Comparison of ENCODE assay signal across 9 cellular contexts in genomic region chr19:48624791-48625723, GRCh38. TPM values are rescaled to one million over a fixed set of nuclear protein-coding genes. Genes with fewer than 3 reads are reported as not detected.
DNase-seq lines count a peak whose midpoint lies in the region; ATAC-seq, FAIRE-seq and TF ChIP-seq lines count a peak whose summit lies in the region.
"Had no signal": no experiment of that assay in that cellular context is flagged by ENCODE, and none has a peak within 500 bp of the region (broad histone marks: within the 10 kb centered on the region; RNA-seq: fewer than 3 reads in every experiment).

No MANE protein-coding gene starts in this region.

- peak overlapping the region; percentile 29; the same call in 1 of the 3 replicates for H3K4me3 ChIP-seq in A549
- H3K4me3 ChIP-seq in mucosa of rectum (ENCODE audit: low read length in 2 of 2): peak overlapping the region; percentile 69 to 77

- ATAC-seq in A549 (no peak), HG03175 (IDR thresholded peaks at IDR 0.05; ENCODE audit: unreplicated experiment) (no peak)

- H3K4me1 ChIP-seq in A549 (peaks cover 24% of the 10 kb centered on the region), mucosa of rectum (ENCODE audit: control insufficient read depth in 2 of 2, insufficient read depth in 2 of 2, low read length in 2 of 2) (peaks cover 34 to 54% of the 10 kb centered on the region in 2 donors)

- no peak overlapping the region for H3K27ac Mint-ChIP-seq in MCF 10A (ENCODE audit: low read depth, unreplicated experiment)

- H3K9ac ChIP-seq in mucosa of rectum (ENCODE audit: low read depth in 1 of 2, low read length in 2 of 2): peak overlapping the region; percentile 79

- peaks cover 27% of the 10 kb centered on the region for H3K4me1 Mint-ChIP-seq in MCF 10A (ENCODE audit: insufficient read depth, unreplicated experiment)

- BruUV-seq in MCF 10A (replicated peaks; lab: Mats Ljungman, UMichigan): no TSS peak

- no peaks in the 10 kb centered on the region for H3K27me3 Mint-ChIP-seq in MCF 10A (ENCODE audit: insufficient read depth, unreplicated experiment)

- CTCF ChIA-PET in A549 (lab: Yijun Ruan, JAX) (interaction anchor here (0.6 kb wide), 1 partner anchor 846 kb away, joined by 3 read pairs; no protein-coding TSS in a partner anchor), MCF 10A (lab: Yijun Ruan, JAX) (no interaction called here)

- TF ChIP-seq POLR2A in A549 (IDR thresholded peaks at IDR 0.05; ENCODE audit: low read length): no peak

- no peaks in the 10 kb centered on the region for H3K9me3 Mint-ChIP-seq in MCF 10A (ENCODE audit: unreplicated experiment)

- TF ChIP-seq CTCF in A549 (IDR thresholded peaks at IDR 0.05): no peak
- no peak for TF ChIP-seq CTCF in MCF 10A (IDR thresholded peaks at IDR 0.05; ENCODE audit: unreplicated experiment)

- H3K36me3 ChIP-seq in mucosa of rectum (ENCODE audit: control insufficient read depth in 2 of 2, insufficient read depth in 2 of 2, low read length in 2 of 2): peaks cover 2% of the 10 kb centered on the region in 2 donors

- no peaks in the 10 kb centered on the region for H3K27me3 ChIP-seq in mucosa of rectum (ENCODE audit: control insufficient read depth in 2 of 2, insufficient read depth in 2 of 2, low read length in 2 of 2)

- intact Hi-C loops in MCF 10A (cut with micrococcal nuclease): no loop called here

- no peaks in the 10 kb centered on the region for H3K9me3 ChIP-seq in A549
- H3K9me3 ChIP-seq in mucosa of rectum (ENCODE audit: control insufficient read depth in 2 of 2, low read length in 2 of 2): no peaks in the 10 kb centered on the region

- H3K36me3 Mint-ChIP-seq in MCF 10A (ENCODE audit: insufficient read depth, unreplicated experiment): peaks cover 27% of the 10 kb centered on the region

- 76% methylated on average over 22 of the region's 24 CpGs for WGBS in A549 (ENCODE audit: missing lambda C conversion rate)

- peak overlapping the region; percentile 71 for H3K4me3 Mint-ChIP-seq in MCF 10A (ENCODE audit: unreplicated experiment)

- H3K4me2 ChIP-seq in A549: peak overlapping the region; percentile 72

- POLR2A ChIA-PET in A549 (lab: Yijun Ruan, JAX) (no interaction called here), MCF 10A (lab: Yijun Ruan, JAX) (interaction anchor here (0.6 kb wide), 1 partner anchor 9 kb away, joined by 3 read pairs; no protein-coding TSS in a partner anchor)

- peak overlapping the region in 1 of 2 experiments; percentile 73; a peak in 3 of 6 replicates for H3K27ac ChIP-seq in A549
- H3K27ac ChIP-seq in mucosa of rectum (ENCODE audit: low read depth in 2 of 2, low read length in 2 of 2): peak overlapping the region; percentile 86 to 89

- TF ChIP-seq EP300 in A549 (IDR thresholded peaks at IDR 0.05): no peak

- FAIRE-seq in A549 (lab: Jason Lieb, UNC): no peak

- no peak for TF ChIP-seq RAD21 in A549 (conservative IDR thresholded peaks at IDR 0.05 in 1 of 2, IDR thresholded peaks at IDR 0.05 in 1 of 2)

- DNase-seq in A549 (ENCODE audit: low read depth in 1 of 2, low spot score in 1 of 2) (no peak), HT-29 (ENCODE audit: low spot score) (peak; percentile 80), MCF 10A (ENCODE audit: unreplicated experiment) (no peak), inferior parietal cortex (ENCODE audit: extremely low spot score) (no peak), activated gamma-delta T cell treated with Interleukin-2 at 50 U/mL for 16 hours (no peak), retina (no peak)

TF ChIP-seq in A549, 52 proteins besides CTCF, POLR2A, EP300 and RAD21:
- no peak for TF ChIP-seq ELK1 (IDR thresholded peaks at IDR 0.05; ENCODE audit: low read depth, low read length)
- no peak for TF ChIP-seq USF2 (IDR thresholded peaks at IDR 0.05)
- no peak for TF ChIP-seq FOXS1 (CRISPR knock-in tag; IDR thresholded peaks at IDR 0.05)

RNA-seq across cellular contexts. Expression of gene SPHK2, which starts 5.8 kb away (rescaled TPM):
- polyA plus RNA-seq in A549 (2011; rRNA removed): 5.5 and 6.1 TPM in 2 replicates
- polyA plus RNA-seq in A549 (2012; cell fraction: cytosol; rRNA removed): 13.7 and 18.6 TPM in 2 replicates
- polyA plus RNA-seq in A549 (2012; cell fraction: nucleus; rRNA removed): 37.8 and 64.1 TPM in 2 replicates
- 14.7 to 18.3 TPM (median 17.1 TPM) in 3 replicates for polyA plus RNA-seq in A549 (2017; fragmentation: RNase III; extraction: RNeasy Plus Mini Kit Qiagen cat#74134 plus additional on column Dnase treatment)
- polyA minus RNA-seq in A549 (2011; rRNA and poly(A)+ RNA removed): 8.5 and 10.8 TPM in 2 replicates
- 114 and 115 TPM in 2 replicates for total RNA-seq in HT-29 (2014; rRNA removed; shearing (Covaris generic))
- total RNA-seq in MCF 10A (2022): 16.3 and 18.2 TPM in 2 replicates

RNA-seq across cellular contexts. Expression of gene RPL18, which starts 6.1 kb away (rescaled TPM):
- polyA plus RNA-seq in A549 (2011; rRNA removed) (1,390 and 1,780 TPM in 2 replicates), A549 (2017; fragmentation: RNase III; extraction: RNeasy Plus Mini Kit Qiagen cat#74134 plus additional on column Dnase treatment) (2,568 to 2,696 TPM (median 2,647 TPM) in 3 replicates)
- polyA plus RNA-seq in A549 (2012; cell fraction: cytosol; rRNA removed): 2,689 and 2,957 TPM in 2 replicates
- 2,348 and 2,474 TPM in 2 replicates for polyA plus RNA-seq in A549 (2012; cell fraction: nucleus; rRNA removed)
- polyA minus RNA-seq in A549 (2011; rRNA and poly(A)+ RNA removed): 793 and 1,174 TPM in 2 replicates
- 6,271 and 6,382 TPM in 2 replicates for total RNA-seq in HT-29 (2014; rRNA removed; shearing (Covaris generic))
- 1,536 and 1,736 TPM in 2 replicates for total RNA-seq in MCF 10A (2022)

RNA-seq across cellular contexts. Expression of gene FAM83E, which starts 10.2 kb away (rescaled TPM):
- polyA plus RNA-seq in A549 (2011; rRNA removed) (0.16 and 0.45 TPM in 2 replicates), A549 (2017; fragmentation: RNase III; extraction: RNeasy Plus Mini Kit Qiagen cat#74134 plus additional on column Dnase treatment) (0.24 to 0.45 TPM (median 0.41 TPM) in 3 replicates)
- polyA plus RNA-seq in A549 (2012; cell fraction: cytosol; rRNA removed): 0.13 and 0.25 TPM in 2 replicates
- 0.29 and 0.73 TPM in 2 replicates for polyA plus RNA-seq in A549 (2012; cell fraction: nucleus; rRNA removed)
- 0.45 and 0.73 TPM in 2 replicates for polyA minus RNA-seq in A549 (2011; rRNA and poly(A)+ RNA removed)
- total RNA-seq in HT-29 (2014; rRNA removed; shearing (Covaris generic)): 15.9 and 18.5 TPM in 2 replicates
- 0.89 and 2.8 TPM in 2 replicates for total RNA-seq in MCF 10A (2022)

RNA-seq across cellular contexts. Expression of gene DBP, which starts 12.1 kb away (rescaled TPM):
- polyA plus RNA-seq in A549 (2011; rRNA removed) (1.8 and 2.5 TPM in 2 replicates), A549 (2017; fragmentation: RNase III; extraction: RNeasy Plus Mini Kit Qiagen cat#74134 plus additional on column Dnase treatment) (3.8 to 5.5 TPM (median 4.1 TPM) in 3 replicates)
- polyA plus RNA-seq in A549 (2012; cell fraction: cytosol; rRNA removed): 3.3 and 3.6 TPM in 2 replicates
- polyA plus RNA-seq in A549 (2012; cell fraction: nucleus; rRNA removed): 2.1 and 2.5 TPM in 2 replicates
- 2.2 and 3.9 TPM in 2 replicates for polyA minus RNA-seq in A549 (2011; rRNA and poly(A)+ RNA removed)
- total RNA-seq in HT-29 (2014; rRNA removed; shearing (Covaris generic)): 19.4 and 27.9 TPM in 2 replicates
- total RNA-seq in MCF 10A (2022): 0.25 and 0.56 TPM in 2 replicates

RNA-seq across cellular contexts. Expression of gene SPACA4, which starts 18.5 kb away (rescaled TPM):
- polyA plus RNA-seq in A549 (2011; rRNA removed) (0.08 and 0.09 TPM in 2 replicates), A549 (2017; fragmentation: RNase III; extraction: RNeasy Plus Mini Kit Qiagen cat#74134 plus additional on column Dnase treatment) (0.12 to 0.13 TPM in 2 of 3 replicates, not detected in the other)
- polyA plus RNA-seq in A549 (2012; cell fraction: cytosol; rRNA removed): 0.08 and 0.16 TPM in 2 replicates
- 0.24 and 0.60 TPM in 2 replicates for polyA plus RNA-seq in A549 (2012; cell fraction: nucleus; rRNA removed)
- 0.39 TPM in 1 of 2 replicates, not detected in the other for polyA minus RNA-seq in A549 (2011; rRNA and poly(A)+ RNA removed)
- total RNA-seq in HT-29 (2014; rRNA removed; shearing (Covaris generic)): 2.3 and 3.4 TPM in 2 replicates
- not detected in 2 replicates for total RNA-seq in MCF 10A (2022)
- total RNA-seq: SK-MEL-5 had no signal
